ENCODE assay signal across 1 cellular context in the genomic region with DNA sequence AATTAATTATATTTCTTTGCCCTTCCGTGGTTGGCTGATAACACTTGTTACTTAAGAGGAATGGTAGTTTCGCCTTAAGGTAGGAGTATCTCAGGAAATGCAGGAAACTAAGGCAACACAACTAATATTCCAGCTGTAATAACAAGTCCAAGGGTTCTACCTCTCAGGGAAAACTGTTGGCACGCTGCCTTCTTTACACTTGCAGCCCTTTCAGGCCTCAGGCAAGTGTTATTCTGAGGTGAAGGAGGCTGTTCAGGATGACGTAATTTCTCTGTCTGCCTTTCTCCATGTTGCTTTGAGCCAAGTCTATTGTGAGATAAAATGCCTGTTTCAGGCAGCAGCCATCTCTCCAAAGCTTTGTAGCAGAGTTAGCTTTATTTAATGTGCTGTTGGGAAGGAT.
TF ChIP-seq lines count a peak whose summit lies in the region.

No MANE protein-coding gene starts in this region.

TF ChIP-seq in K562, 482 proteins besides CTCF, POLR2A, EP300 and RAD21 (continued from another document):
- TF ChIP-seq JUND (IDR thresholded peaks at IDR 0.05; ENCODE audit: borderline replicate concordance, low read depth, low read length) (peak; percentile 53; the same call in 1 of the 2 replicates), JUND (tag; IDR thresholded peaks at IDR 0.05; ENCODE audit: borderline replicate concordance, low read depth, low read length) (peak; percentile 78; the same call in 2 of the 3 replicates), HDAC8 (tag; IDR thresholded peaks at IDR 0.05) (no peak)
